Comparison of ENCODE assay signal across 19 cellular contexts in the genomic region with DNA sequence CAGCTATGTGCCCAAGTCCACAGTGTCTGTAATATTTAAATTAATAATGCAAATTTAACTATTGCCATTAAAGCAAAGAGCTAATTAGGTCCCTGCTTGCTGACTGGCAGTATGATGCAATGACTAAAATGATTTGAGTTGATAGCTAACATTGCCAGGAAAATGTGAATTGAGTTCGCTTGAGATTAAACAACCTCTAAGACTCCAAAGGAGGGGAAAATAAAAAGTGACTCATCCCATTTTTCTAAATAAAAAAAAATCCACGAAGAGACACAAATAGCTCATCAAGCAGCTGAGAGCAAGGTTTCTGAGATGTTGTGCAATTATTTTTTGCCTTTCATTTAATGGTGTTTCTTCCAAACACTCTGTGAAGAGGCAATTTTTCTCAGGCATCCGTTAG.
DNase-seq lines count a peak whose midpoint lies in the region; ATAC-seq and TF ChIP-seq lines count a peak whose summit lies in the region.
"Had no signal": no experiment of that assay in that cellular context is flagged by ENCODE, and none has a peak within 500 bp of the region (broad histone marks: within the 10 kb centered on the region; RNA-seq: fewer than 3 reads in every experiment).

No MANE protein-coding gene starts in this region.

- no peak overlapping the region for H3K4me3 ChIP-seq in mammary epithelial cell (replicated peaks in 1 of 3; ENCODE audit: insufficient read depth in 1 of 3, low read depth in 2 of 3, low read length in 3 of 3)
- no peak overlapping the region for H3K4me3 ChIP-seq in muscle layer of colon (ENCODE audit: low read depth in 1 of 2, low read length in 2 of 2)
- H3K4me3 ChIP-seq in aorta (ENCODE audit: low read length in 2 of 2) = no peak overlapping the region
- H3K4me3 ChIP-seq in WERI-Rb-1 (ENCODE audit: low read depth, low read length) = no peak overlapping the region
- H3K4me3 ChIP-seq: thyroid gland had no signal

- DNase-seq in MCF 10A (ENCODE audit: unreplicated experiment) = peak; percentile 40
- no peak for DNase-seq in mammary epithelial cell
- DNase-seq in aorta = no peak
- DNase-seq in NCI-H146 (lab: John Stamatoyannopoulos, UW) = no peak
- no peak for DNase-seq in naive thymus-derived CD8-positive, alpha-beta T cell
- DNase-seq in WERI-Rb-1 = no peak
- DNase-seq: activated CD4-positive, alpha-beta T cell treated with anti-CD3 and anti-CD28 coated beads for 4 hours; activated gamma-delta T cell treated with Interleukin-2 at 50 U/mL for 16 hours; CD4-positive, CD25-positive, alpha-beta regulatory T cell; EL; erythroblast; Kasumi-1; NCI-H1417; SHP77; small intestine; thyroid gland had no signal

- intact Hi-C loops in MCF 10A (cut with micrococcal nuclease) (no loop called here), mammary epithelial cell (cut with micrococcal nuclease) (no loop called here), aorta (cut with DNase I) (no loop called here)

- POLR2A ChIA-PET in MCF 10A (lab: Yijun Ruan, JAX) = interaction anchor here (0.8 to 2.2 kb wide), 4 partner anchors 10 to 47 kb away, joined by 3 to 11 read pairs (median 4); no protein-coding TSS in a partner anchor
- POLR2A ChIA-PET in naive thymus-derived CD8-positive, alpha-beta T cell (lab: Charles Lee) = no interaction called here

- BruUV-seq in MCF 10A (replicated peaks; lab: Mats Ljungman, UMichigan) = no TSS peak
- no TSS peak for BruUV-seq in mammary epithelial cell (replicated peaks; lab: Mats Ljungman, UMichigan)

- H3K4me1 ChIP-seq in mammary epithelial cell (ENCODE audit: insufficient read depth, low read length) = no peaks in the 10 kb centered on the region
- peaks cover 4% of the 10 kb centered on the region for H3K4me1 ChIP-seq in muscle layer of colon (ENCODE audit: insufficient read depth, low read length)
- no peaks in the 10 kb centered on the region for H3K4me1 ChIP-seq in aorta (ENCODE audit: control insufficient read depth in 1 of 2, insufficient read depth in 2 of 2, low read length in 2 of 2)
- H3K4me1 ChIP-seq: thyroid gland had no signal

- H3K36me3 Mint-ChIP-seq in MCF 10A (ENCODE audit: insufficient read depth, unreplicated experiment) (no peaks in the 10 kb centered on the region), brain (no peaks in the 10 kb centered on the region)
- no peaks in the 10 kb centered on the region for H3K36me3 Mint-ChIP-seq in naive thymus-derived CD8-positive, alpha-beta T cell
- H3K36me3 Mint-ChIP-seq: CD4-positive, CD25-positive, alpha-beta regulatory T cell had no signal

- no peak overlapping the region for H3K9ac ChIP-seq in mammary epithelial cell (ENCODE audit: insufficient read depth, low read length)
- H3K9ac ChIP-seq in muscle layer of colon (ENCODE audit: low read length) = no peak overlapping the region

- ATAC-seq in aorta (ENCODE audit: low FRiP score) = peak; percentile 69
- no peak for ATAC-seq in naive thymus-derived CD8-positive, alpha-beta T cell

- H3K9me3 Mint-ChIP-seq in MCF 10A (ENCODE audit: unreplicated experiment) (no peaks in the 10 kb centered on the region), brain (no peaks in the 10 kb centered on the region)
- no peaks in the 10 kb centered on the region for H3K9me3 Mint-ChIP-seq in naive thymus-derived CD8-positive, alpha-beta T cell

- H3K4me2 ChIP-seq in mammary epithelial cell (ENCODE audit: insufficient read depth, low read depth, low read length) = no peak overlapping the region

- in situ Hi-C loops in mammary epithelial cell (cut with MboI; ENCODE audit: low sequenced_read_pairs in 2 of 2) = no loop called here

- no peak overlapping the region for H2AFZ ChIP-seq in mammary epithelial cell (ENCODE audit: low read depth, low read length)

- H3K79me2 ChIP-seq in mammary epithelial cell (ENCODE audit: insufficient read depth, low read length) = no peaks in the 10 kb centered on the region

- CTCF ChIA-PET in MCF 10A (lab: Yijun Ruan, JAX) (interaction anchor here (0.6 to 2.0 kb wide), 5 partner anchors 21 to 467 kb away, joined by 3 to 5 read pairs (median 3); no protein-coding TSS in a partner anchor), mammary epithelial cell (lab: Charles Lee; ENCODE audit: low non-redundant PET) (no interaction called here)

- H3K27me3 ChIP-seq in mammary epithelial cell (ENCODE audit: insufficient read depth, low read length) (peaks cover 5% of the 10 kb centered on the region), muscle layer of colon (ENCODE audit: control insufficient read depth in 1 of 2, insufficient read depth in 2 of 2, low read length in 2 of 2) (no peaks in the 10 kb centered on the region), aorta (ENCODE audit: control insufficient read depth in 1 of 2, insufficient read depth in 2 of 2, low read length in 1 of 2) (no peaks in the 10 kb centered on the region), WERI-Rb-1 (ENCODE audit: insufficient read depth, low read depth, severe bottlenecking) (no peaks in the 10 kb centered on the region)

- no peak overlapping the region for H3K27ac ChIP-seq in mammary epithelial cell (ENCODE audit: insufficient read depth, low read depth, low read length)
- H3K27ac ChIP-seq in muscle layer of colon (ENCODE audit: low read depth, low read length) = peak overlapping the region; percentile 73
- H3K27ac ChIP-seq in aorta (ENCODE audit: low read depth in 1 of 2, low read length in 2 of 2) = no peak overlapping the region
- H3K27ac ChIP-seq in WERI-Rb-1 = no peak overlapping the region
- H3K27ac ChIP-seq: 22Rv1, thyroid gland had no signal

- no peaks in the 10 kb centered on the region for H3K36me3 ChIP-seq in mammary epithelial cell (ENCODE audit: insufficient read depth, low read length)
- no peaks in the 10 kb centered on the region for H3K36me3 ChIP-seq in muscle layer of colon (ENCODE audit: insufficient read depth, low read length)
- no peaks in the 10 kb centered on the region for H3K36me3 ChIP-seq in aorta (ENCODE audit: control insufficient read depth in 1 of 2, insufficient read depth in 2 of 2, low read length in 1 of 2)
- no peaks in the 10 kb centered on the region for H3K36me3 ChIP-seq in WERI-Rb-1
- H3K36me3 ChIP-seq: thyroid gland had no signal

- H3K4me3 Mint-ChIP-seq in MCF 10A (ENCODE audit: unreplicated experiment) (no peak overlapping the region), brain (no peak overlapping the region)
- H3K4me3 Mint-ChIP-seq in naive thymus-derived CD8-positive, alpha-beta T cell = no peak overlapping the region
- H3K4me3 Mint-ChIP-seq: CD4-positive, CD25-positive, alpha-beta regulatory T cell had no signal

- WGBS in mammary epithelial cell (ENCODE audit: low coverage, missing lambda C conversion rate) = 24% methylated on average over 3 of the region's 3 CpGs
- WGBS in aorta, 2 donors = 29 to 31% methylated on average over 3 of the region's 3 CpGs

- H3K9me3 ChIP-seq in mammary epithelial cell (replicated peaks; ENCODE audit: insufficient read depth, low read length) = no peaks in the 10 kb centered on the region
- no peaks in the 10 kb centered on the region for H3K9me3 ChIP-seq in muscle layer of colon (ENCODE audit: low read length)
- H3K9me3 ChIP-seq in aorta (ENCODE audit: control insufficient read depth, low read length) = no peaks in the 10 kb centered on the region
- no peaks in the 10 kb centered on the region for H3K9me3 ChIP-seq in WERI-Rb-1 (ENCODE audit: severe bottlenecking)
- H3K9me3 ChIP-seq: thyroid gland had no signal

- peaks cover 12% of the 10 kb centered on the region for H3K4me1 Mint-ChIP-seq in MCF 10A (ENCODE audit: insufficient read depth, unreplicated experiment)
- H3K4me1 Mint-ChIP-seq in brain = peaks cover 62% of the 10 kb centered on the region
- H3K4me1 Mint-ChIP-seq in naive thymus-derived CD8-positive, alpha-beta T cell = peaks cover 0 to 3% (median 0%) of the 10 kb centered on the region in 4 donors
- H3K4me1 Mint-ChIP-seq: CD4-positive, CD25-positive, alpha-beta regulatory T cell had no signal

- no peaks in the 10 kb centered on the region for H4K20me1 ChIP-seq in mammary epithelial cell (ENCODE audit: insufficient read depth, low read length)

- TF ChIP-seq CTCF in MCF 10A (IDR thresholded peaks at IDR 0.05; ENCODE audit: unreplicated experiment) = no peak
- no peak for TF ChIP-seq CTCF in mammary epithelial cell (conservative IDR thresholded peaks at IDR 0.05 in 1 of 2, IDR thresholded peaks at IDR 0.05 in 1 of 2; ENCODE audit: extremely low read depth in 1 of 2, insufficient read depth in 1 of 2, low read depth in 1 of 2, low read length in 2 of 2)
- no peak for TF ChIP-seq CTCF in brain (conservative IDR thresholded peaks at IDR 0.05)
- TF ChIP-seq CTCF in WERI-Rb-1 (IDR thresholded peaks at IDR 0.05; ENCODE audit: low read depth, low read length) = no peak

- H3K27ac Mint-ChIP-seq in MCF 10A (ENCODE audit: low read depth, unreplicated experiment) = peak overlapping the region; percentile 39
- peak overlapping the region in 3 of 5 experiments; percentile 9 to 86 (median 40) for H3K27ac Mint-ChIP-seq in brain
- no peak overlapping the region for H3K27ac Mint-ChIP-seq in naive thymus-derived CD8-positive, alpha-beta T cell
- H3K27ac Mint-ChIP-seq: CD4-positive, CD25-positive, alpha-beta regulatory T cell had no signal

- H3K27me3 Mint-ChIP-seq in MCF 10A (ENCODE audit: insufficient read depth, unreplicated experiment) (peaks cover 23% of the 10 kb centered on the region), brain (peaks cover 13% of the 10 kb centered on the region)
- H3K27me3 Mint-ChIP-seq in naive thymus-derived CD8-positive, alpha-beta T cell = peaks cover 13 to 57% (median 17%) of the 10 kb centered on the region in 5 donors

- dilution Hi-C loops in mammary epithelial cell (cut with HindIII; ENCODE audit: low sequenced_read_pairs) = no loop called here

Comparison
In these comparisons a context has a peak if more than half of its experiments do, and no peak if none do; other contexts are left out.
1. H3K27ac Mint-ChIP-seq: peak in MCF 10A (single experiment) and brain (3 of 5); none in naive thymus-derived CD8-positive, alpha-beta T cell (0 of 10).